Comparison of ENCODE assay signal across 18 cellular contexts in the genomic region with DNA sequence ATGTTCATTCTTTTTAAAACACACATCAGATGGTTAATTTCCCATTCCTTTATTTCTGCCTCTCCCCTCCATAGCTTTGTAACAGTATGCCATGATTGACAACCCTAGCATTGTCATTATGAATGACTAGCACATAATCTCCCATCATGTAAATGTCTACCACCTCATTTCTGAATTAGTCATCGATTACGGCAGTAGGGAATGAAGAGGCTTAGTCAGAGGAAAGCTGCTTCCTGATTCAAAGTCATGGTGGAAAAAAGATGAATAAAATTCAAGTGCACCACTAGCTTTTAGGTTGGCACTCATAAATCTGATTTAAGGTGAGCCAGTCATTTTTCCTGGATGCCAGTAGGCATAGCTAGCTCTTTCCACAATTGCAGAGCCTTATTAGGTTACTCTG. TPM values are rescaled to one million over a fixed set of nuclear protein-coding genes. Genes with fewer than 3 reads are reported as not detected.
DNase-seq lines count a peak whose midpoint lies in the region; ATAC-seq and TF ChIP-seq lines count a peak whose summit lies in the region.
"Had no signal": no experiment of that assay in that cellular context is flagged by ENCODE, and none has a peak within 500 bp of the region (broad histone marks: within the 10 kb centered on the region; RNA-seq: fewer than 3 reads in every experiment).

No MANE protein-coding gene starts in this region.

- H4K20me1 ChIP-seq in PC-9 (ENCODE audit: insufficient read depth) = no peaks in the 10 kb centered on the region

- H3K27me3 Mint-ChIP-seq in naive thymus-derived CD4-positive, alpha-beta T cell = peaks cover 0 to 31% (median 19%) of the 10 kb centered on the region in 5 donors

- H3K27ac Mint-ChIP-seq in naive thymus-derived CD4-positive, alpha-beta T cell = no peak overlapping the region
- H3K27ac Mint-ChIP-seq: activated CD8-positive, alpha-beta T cell treated with anti-CD3 and anti-CD28 coated beads for 36 hours had no signal

- H3K4me3 Mint-ChIP-seq in naive thymus-derived CD4-positive, alpha-beta T cell = no peak overlapping the region
- H3K4me3 Mint-ChIP-seq: activated CD8-positive, alpha-beta T cell treated with anti-CD3 and anti-CD28 coated beads for 36 hours had no signal

- no peak overlapping the region for H3K4me3 ChIP-seq in PC-9
- H3K4me3 ChIP-seq in epithelial cell of proximal tubule (ENCODE audit: low read depth, low read length) = no peak overlapping the region
- H3K4me3 ChIP-seq in gastroesophageal sphincter = no peak overlapping the region
- no peak overlapping the region for H3K4me3 ChIP-seq in naive thymus-derived CD4-positive, alpha-beta T cell (ENCODE audit: low read length)
- H3K4me3 ChIP-seq: lower lobe of right lung had no signal

- intact Hi-C loops in PC-9 (cut with micrococcal nuclease; ENCODE audit: unreplicated experiment) = loop anchor here (2.0 kb wide), 1 partner anchor 137 kb away; no protein-coding TSS in a partner anchor
- intact Hi-C loops in naive thymus-derived CD4-positive, alpha-beta T cell (cut with micrococcal nuclease) = no loop called here

- 0 out of 2 replicates have a peak overlapping the region, but pooled peaks have one; percentile 60 for H2AFZ ChIP-seq in PC-9
- H2AFZ ChIP-seq: parathyroid adenoma had no signal

- H3K36me3 ChIP-seq in PC-9 (ENCODE audit: low read depth) (no peaks in the 10 kb centered on the region), gastroesophageal sphincter (no peaks in the 10 kb centered on the region)
- no peaks in the 10 kb centered on the region for H3K36me3 ChIP-seq in naive thymus-derived CD4-positive, alpha-beta T cell (ENCODE audit: control insufficient read depth in 2 of 3, insufficient read depth in 3 of 3, low read length in 3 of 3)
- H3K36me3 ChIP-seq: lower lobe of right lung had no signal

- peaks cover 0 to 5% (median under 1%) of the 10 kb centered on the region in 11 donors for H3K9me3 Mint-ChIP-seq in naive thymus-derived CD4-positive, alpha-beta T cell
- H3K9me3 Mint-ChIP-seq: activated CD8-positive, alpha-beta T cell treated with anti-CD3 and anti-CD28 coated beads for 36 hours had no signal

- 73 to 75% methylated on average over 2 of the region's 2 CpGs for WGBS in gastroesophageal sphincter (ENCODE audit: low coverage in 1 of 2), 2 donors

- TF ChIP-seq CTCF in PC-9 (conservative IDR thresholded peaks at IDR 0.05) (no peak), epithelial cell of proximal tubule (conservative IDR thresholded peaks at IDR 0.05; ENCODE audit: low read depth, low read length) (no peak), gastroesophageal sphincter (IDR thresholded peaks at IDR 0.05) (no peak)

- no peak for TF ChIP-seq EP300 in gastroesophageal sphincter (IDR thresholded peaks at IDR 0.05)

- peaks cover 0 to 1% (median 0%) of the 10 kb centered on the region in 7 donors for H3K4me1 Mint-ChIP-seq in naive thymus-derived CD4-positive, alpha-beta T cell

- H3K9me3 ChIP-seq in PC-9 (ENCODE audit: insufficient read depth, low read depth) = no peaks in the 10 kb centered on the region
- H3K9me3 ChIP-seq in gastroesophageal sphincter = no peaks in the 10 kb centered on the region
- H3K9me3 ChIP-seq in naive thymus-derived CD4-positive, alpha-beta T cell (ENCODE audit: control insufficient read depth in 2 of 3, low read length in 3 of 3) = no peaks in the 10 kb centered on the region
- H3K9me3 ChIP-seq: lower lobe of right lung had no signal

- TF ChIP-seq POLR2A in gastroesophageal sphincter (IDR thresholded peaks at IDR 0.05) = no peak

- POLR2A ChIA-PET in PC-9 (lab: Charles Lee; ENCODE audit: unreplicated experiment) = interaction anchor here (0.6 kb wide), 1 partner anchor 23 kb away, joined by 4 read pairs; no protein-coding TSS in a partner anchor
- POLR2A ChIA-PET in naive thymus-derived CD4-positive, alpha-beta T cell (lab: Charles Lee) = no interaction called here

- H3F3A ChIP-seq in PC-9 (ENCODE audit: insufficient read depth, low read depth) = peaks cover 15% of the 10 kb centered on the region

- H3K27me3 ChIP-seq in PC-9 (ENCODE audit: insufficient read depth, low read depth) (no peaks in the 10 kb centered on the region), gastroesophageal sphincter (no peaks in the 10 kb centered on the region)
- no peaks in the 10 kb centered on the region for H3K27me3 ChIP-seq in naive thymus-derived CD4-positive, alpha-beta T cell (ENCODE audit: control insufficient read depth in 2 of 2, insufficient read depth in 2 of 2, low read length in 2 of 2)

- peak overlapping the region; percentile 49 for H3K4me2 ChIP-seq in PC-9

- H3K4me1 ChIP-seq in PC-9 (replicated peaks; ENCODE audit: insufficient read depth) = peaks cover 28% of the 10 kb centered on the region
- no peaks in the 10 kb centered on the region for H3K4me1 ChIP-seq in gastroesophageal sphincter
- no peaks in the 10 kb centered on the region for H3K4me1 ChIP-seq in naive thymus-derived CD4-positive, alpha-beta T cell (ENCODE audit: control insufficient read depth in 2 of 2, insufficient read depth in 2 of 2, low read length in 2 of 2)
- H3K4me1 ChIP-seq: lower lobe of right lung, parathyroid adenoma had no signal

- BruUV-seq in PC-9 (replicated peaks; lab: Mats Ljungman, UMichigan) = no TSS peak

- peak overlapping the region; percentile 85 for H3K27ac ChIP-seq in PC-9
- no peak overlapping the region for H3K27ac ChIP-seq in gastroesophageal sphincter
- no peak overlapping the region for H3K27ac ChIP-seq in naive thymus-derived CD4-positive, alpha-beta T cell (ENCODE audit: low read depth, low read length)
- H3K27ac ChIP-seq: lower lobe of right lung, parathyroid adenoma had no signal

- ATAC-seq in GM19463 (IDR thresholded peaks at IDR 0.05; ENCODE audit: unreplicated experiment) (no peak), gastroesophageal sphincter (no peak)
- no peak for ATAC-seq in naive thymus-derived CD4-positive, alpha-beta T cell
- ATAC-seq: activated CD8-positive, alpha-beta T cell treated with anti-CD3 and anti-CD28 coated beads for 36 hours had no signal

- DNase-seq in EH (ENCODE audit: low read depth) (peak; percentile 49), PC-9 (peak in 1 of 2 experiments; percentile 79), epithelial cell of proximal tubule (ENCODE audit: low read depth) (peak; percentile 54), pulmonary artery endothelial cell (ENCODE audit: low read depth, low spot score) (peak; percentile 3), anterior cingulate cortex (lab: John Stamatoyannopoulos, UW) (no peak)
- DNase-seq in naive thymus-derived CD4-positive, alpha-beta T cell = no peak
- DNase-seq: activated CD8-positive, alpha-beta T cell treated with anti-CD3 and anti-CD28 coated beads for 36 hours; lower lobe of right lung; NCI-H1930; OCI-M1; stimulated activated CD4-positive, alpha-beta T cell treated with anti-CD3 and anti-CD28 coated beads, Interleukin-4, amount 100 ng/mL, for 1 hour; T1000 had no signal

- peaks cover 0 to 4% (median 0%) of the 10 kb centered on the region in 5 donors for H3K36me3 Mint-ChIP-seq in naive thymus-derived CD4-positive, alpha-beta T cell

- H3K79me2 ChIP-seq in PC-9 (ENCODE audit: low read depth) = no peaks in the 10 kb centered on the region
- H3K79me2 ChIP-seq: parathyroid adenoma had no signal

- CTCF ChIA-PET in PC-9 (lab: Charles Lee) = no interaction called here
- CTCF ChIA-PET in naive thymus-derived CD4-positive, alpha-beta T cell (lab: Charles Lee) = no interaction called here

- no peaks in the 10 kb centered on the region for H3K9me2 ChIP-seq in PC-9 (ENCODE audit: insufficient read depth)

RNA-seq across cellular contexts. Expression of a gene that starts 19.1 kb away (rescaled TPM):
- not detected in 2 replicates for total RNA-seq in PC-9 (2021)
- total RNA-seq in epithelial cell of proximal tubule = 0.23 and 0.29 TPM in 2 replicates
- total RNA-seq in pulmonary artery endothelial cell = not detected in 2 replicates
- not detected for total RNA-seq in gastroesophageal sphincter
- total RNA-seq in naive thymus-derived CD4-positive, alpha-beta T cell = not detected
- not detected for polyA plus RNA-seq in naive thymus-derived CD4-positive, alpha-beta T cell
- total RNA-seq: activated CD8-positive, alpha-beta T cell treated with anti-CD3 and anti-CD28 coated beads for 36 hours; chondrocyte; glomerular endothelial cell; H1; lower lobe of right lung had no signal
- polyA plus RNA-seq: H1 had no signal

Comparison
In these comparisons a context has a peak if more than half of its experiments do, and no peak if none do; other contexts are left out.
1. DNase-seq: peak in EH (single experiment), epithelial cell of proximal tubule (single experiment) and pulmonary artery endothelial cell (single experiment); none in anterior cingulate cortex (0 of 58) and naive thymus-derived CD4-positive, alpha-beta T cell (0 of 9).